8 cellular contexts compared by ENCODE assay signal in genomic region chr6:159977242-159978214, GRCh38. TPM values are rescaled to one million over a fixed set of nuclear protein-coding genes. Genes with fewer than 3 reads are reported as not detected.
A peak's percentile ranks its signal among the peaks of the same experiment; 100 is the strongest.
DNase-seq lines count a peak whose midpoint lies in the region; ATAC-seq, FAIRE-seq and TF ChIP-seq lines count a peak whose summit lies in the region.

No MANE protein-coding gene starts in this region.

- CTCF ChIA-PET in activated naive CD4-positive, alpha-beta T cell treated with anti-CD3 and anti-CD28 coated beads, Interleukin-2, amount 10 ng/mL, durations not matched to agents 7 days and 5 days (lab: Charles Lee): interaction anchor here (0.7 to 1.2 kb wide), 2 partner anchors 9 to 37 kb away, joined by 3 read pairs; no protein-coding TSS in a partner anchor
- CTCF ChIA-PET in HepG2 (lab: Yijun Ruan, JAX; ENCODE audit: low intra/inter-chr PET ratio, low total read pairs): no interaction called here

- BruUV-seq in HepG2 (replicated peaks; lab: Mats Ljungman, UMichigan): no TSS peak

- 92% methylated on average over 20 of the region's 20 CpGs for WGBS in HepG2 (ENCODE audit: low lambda C conversion rate)
- 64 to 69% methylated on average over 19 to 20 of the region's 20 CpGs for WGBS in upper lobe of left lung, 2 donors

- in situ Hi-C loops in HepG2 (cut with HindIII; ENCODE audit: extremely low pct_ligation_motif_present, low pct_unique_long_range_greater_than_20kb): loop anchor here (10.0 kb wide), 1 partner anchor 283 kb away; the partner anchor contains the start of gene SOD2

- intact Hi-C loops in HepG2 (cut with micrococcal nuclease; ENCODE audit: unreplicated experiment): loop anchor here (2.0 kb wide), 1 partner anchor 15 kb away; no protein-coding TSS in a partner anchor

- H3K4me1 ChIP-seq in HepG2 (ENCODE audit: insufficient read depth, low read length) (peaks cover 87% of the 10 kb centered on the region), upper lobe of left lung (peaks cover 70 to 78% (median 75%) of the 10 kb centered on the region in 4 donors)

- ATAC-seq in HepG2 (no peak), upper lobe of left lung (ENCODE audit: low FRiP score in 2 of 2) (peak in 1 of 2 donors; percentile 43), HG02798 (IDR thresholded peaks at IDR 0.05; ENCODE audit: poor library complexity, unreplicated experiment) (no peak), HG03280 (IDR thresholded peaks at IDR 0.05; ENCODE audit: unreplicated experiment) (no peak)

- DNase-seq in activated naive CD4-positive, alpha-beta T cell treated with anti-CD3 and anti-CD28 coated beads, Interleukin-2, amount 10 ng/mL, durations not matched to agents 7 days and 5 days: no peak
- no peak for DNase-seq in activated naive CD4-positive, alpha-beta T cell (lab: John Stamatoyannopoulos, UW)
- DNase-seq in cardiac fibroblast (ENCODE audit: low read depth in 2 of 2) (peak; percentile 74 to 79), HepG2 (ENCODE audit: low spot score) (no peak), upper lobe of left lung (peak in 1 of 2 donors; percentile 61), OCI-M2 (lab: John Stamatoyannopoulos, UW; ENCODE audit: unreplicated experiment) (no peak)

- peaks cover 15% of the 10 kb centered on the region for H3K36me3 Mint-ChIP-seq in activated naive CD4-positive, alpha-beta T cell treated with anti-CD3 and anti-CD28 coated beads, Interleukin-2, amount 10 ng/mL, durations not matched to agents 7 days and 5 days

- H3K9me3 ChIP-seq in HepG2 (ENCODE audit: low read length) (no peaks in the 10 kb centered on the region), upper lobe of left lung (no peaks in the 10 kb centered on the region)

- H3K4me3 ChIP-seq in cardiac fibroblast (replicated peaks in 1 of 2; ENCODE audit: low read depth in 2 of 2, low read length in 2 of 2) (no peak overlapping the region), HepG2 (replicated peaks in 1 of 3; ENCODE audit: insufficient read depth in 1 of 3, low read depth in 2 of 3, low read length in 3 of 3) (no peak overlapping the region), upper lobe of left lung (no peak overlapping the region)

- TF ChIP-seq EP300 in HepG2 (IDR thresholded peaks at IDR 0.05; ENCODE audit: low read depth in 2 of 2, low read length in 2 of 2): no peak
- no peak for TF ChIP-seq EP300 in HepG2 (CRISPR knock-in tag; IDR thresholded peaks at IDR 0.05; ENCODE audit: borderline replicate concordance)
- TF ChIP-seq EP300 in upper lobe of left lung (IDR thresholded peaks at IDR 0.05): no peak

- H3K27me3 Mint-ChIP-seq in activated naive CD4-positive, alpha-beta T cell treated with anti-CD3 and anti-CD28 coated beads, Interleukin-2, amount 10 ng/mL, durations not matched to agents 7 days and 5 days: no peaks in the 10 kb centered on the region

- H3K9me3 Mint-ChIP-seq in activated naive CD4-positive, alpha-beta T cell treated with anti-CD3 and anti-CD28 coated beads, Interleukin-2, amount 10 ng/mL, durations not matched to agents 7 days and 5 days: no peaks in the 10 kb centered on the region

- peaks cover 94% of the 10 kb centered on the region for H3K4me1 Mint-ChIP-seq in activated naive CD4-positive, alpha-beta T cell treated with anti-CD3 and anti-CD28 coated beads, Interleukin-2, amount 10 ng/mL, durations not matched to agents 7 days and 5 days

- TF ChIP-seq POLR2A in HepG2 (IDR thresholded peaks at IDR 0.05; ENCODE audit: insufficient read depth in 1 of 2, low read depth in 2 of 2, low read length in 2 of 2) (no peak), upper lobe of left lung (IDR thresholded peaks at IDR 0.05) (no peak)

- no peak overlapping the region for H3K4me3 Mint-ChIP-seq in activated naive CD4-positive, alpha-beta T cell treated with anti-CD3 and anti-CD28 coated beads, Interleukin-2, amount 10 ng/mL, durations not matched to agents 7 days and 5 days

- H3K36me3 ChIP-seq in HepG2 (replicated peaks in 1 of 2; ENCODE audit: control insufficient read depth in 1 of 2, insufficient read depth in 2 of 2, low read length in 2 of 2): peaks cover 0 to 5% of the 10 kb centered on the region in 2 experiments; a peak in 1 of 5 replicates
- no peaks in the 10 kb centered on the region for H3K36me3 ChIP-seq in upper lobe of left lung

- FAIRE-seq in HepG2 (lab: Jason Lieb, UNC): no peak

- POLR2A ChIA-PET in HepG2 (lab: Yijun Ruan, JAX): interaction anchor here (1.3 kb wide), 1 partner anchor 8 kb away, joined by 4 read pairs; no protein-coding TSS in a partner anchor

- H2AFZ ChIP-seq in HepG2 (ENCODE audit: low read length): no peak overlapping the region

- H3K27ac Mint-ChIP-seq in activated naive CD4-positive, alpha-beta T cell treated with anti-CD3 and anti-CD28 coated beads, Interleukin-2, amount 10 ng/mL, durations not matched to agents 7 days and 5 days: peak overlapping the region; percentile 88

- H3K79me2 ChIP-seq in HepG2 (ENCODE audit: insufficient read depth, low read length): peaks cover 96% of the 10 kb centered on the region

- peak overlapping the region; percentile 47; the same call in 1 of the 2 replicates for H3K9ac ChIP-seq in HepG2 (ENCODE audit: insufficient read depth, low read depth, low read length)

- TF ChIP-seq CTCF in cardiac fibroblast (IDR thresholded peaks at IDR 0.05; ENCODE audit: low read depth, low read length) (no peak), HepG2 (CRISPR knock-in tag; IDR thresholded peaks at IDR 0.05) (no peak), upper lobe of left lung (IDR thresholded peaks at IDR 0.05) (no peak)

- H3K27me3 ChIP-seq in HepG2 (ENCODE audit: control insufficient read depth in 1 of 2, insufficient read depth in 2 of 2, low read length in 2 of 2): no peaks in the 10 kb centered on the region
- no peaks in the 10 kb centered on the region for H3K27me3 ChIP-seq in upper lobe of left lung

- peaks cover 88% of the 10 kb centered on the region for H4K20me1 ChIP-seq in HepG2 (ENCODE audit: insufficient read depth, low read length)

- TF ChIP-seq RAD21 in HepG2 (CRISPR knock-in tag; IDR thresholded peaks at IDR 0.05): no peak

- peak overlapping the region; percentile 65; the same call in 1 of the 2 replicates for H3K4me2 ChIP-seq in HepG2 (ENCODE audit: low read depth, low read length)

- no peak overlapping the region for H3K27ac ChIP-seq in HepG2 (ENCODE audit: extremely low read length, insufficient read depth, low read length)
- peak overlapping the region; percentile 40 to 80 (median 70) for H3K27ac ChIP-seq in upper lobe of left lung

TF ChIP-seq in HepG2, 621 proteins besides CTCF, POLR2A, EP300 and RAD21:
- TF ChIP-seq, protein P1, sequence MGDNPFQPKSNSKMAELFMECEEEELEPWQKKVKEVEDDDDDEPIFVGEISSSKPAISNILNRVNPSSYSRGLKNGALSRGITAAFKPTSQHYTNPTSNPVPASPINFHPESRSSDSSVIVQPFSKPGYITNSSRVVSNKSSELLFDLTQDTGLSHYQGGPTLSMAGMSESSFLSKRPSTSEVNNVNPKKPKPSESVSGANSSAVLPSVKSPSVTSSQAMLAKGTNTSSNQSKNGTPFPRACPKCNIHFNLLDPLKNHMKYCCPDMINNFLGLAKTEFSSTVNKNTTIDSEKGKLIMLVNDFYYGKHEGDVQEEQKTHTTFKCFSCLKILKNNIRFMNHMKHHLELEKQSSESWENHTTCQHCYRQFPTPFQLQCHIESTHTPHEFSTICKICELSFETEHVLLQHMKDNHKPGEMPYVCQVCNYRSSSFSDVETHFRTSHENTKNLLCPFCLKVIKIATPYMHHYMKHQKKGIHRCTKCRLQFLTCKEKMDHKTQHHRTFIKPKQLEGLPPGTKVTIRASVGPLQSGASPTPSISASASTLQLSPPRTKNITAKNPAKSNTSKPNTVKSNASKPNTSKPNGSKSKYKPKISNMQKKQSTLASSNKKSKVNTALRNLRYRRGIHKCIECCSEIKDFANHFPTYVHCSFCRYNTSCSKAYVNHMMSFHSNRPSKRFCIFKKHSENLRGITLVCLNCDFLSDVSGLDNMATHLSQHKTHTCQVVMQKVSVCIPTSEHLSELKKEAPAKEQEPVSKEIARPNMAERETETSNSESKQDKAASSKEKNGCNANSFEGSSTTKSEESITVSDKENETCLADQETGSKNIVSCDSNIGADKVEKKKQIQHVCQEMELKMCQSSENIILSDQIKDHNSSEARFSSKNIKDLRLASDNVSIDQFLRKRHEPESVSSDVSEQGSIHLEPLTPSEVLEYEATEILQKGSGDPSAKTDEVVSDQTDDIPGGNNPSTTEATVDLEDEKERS (CRISPR knock-in tag; IDR thresholded peaks at IDR 0.05): no peak
- TF ChIP-seq FOXC1 (CRISPR knock-in tag; IDR thresholded peaks at IDR 0.05; ENCODE audit: borderline replicate concordance): peak; percentile 37; the same call in 1 of the 2 replicates

RNA-seq across cellular contexts. Expression of gene IGF2R, which starts 8.6 kb away (rescaled TPM):
- total RNA-seq in HepG2 (2016; rRNA removed; fragmentation: Illumina TruSeq; extraction: Trizol) (44.8 and 70.0 TPM in 2 replicates), upper lobe of left lung (100 to 1,000 TPM; 103 to 150 (median 128) TPM)
- total RNA-seq in HepG2 (2016; cell fraction: cytosol; rRNA removed; fragmentation: Illumina TruSeq; extraction: Trizol; ENCODE audit: low read depth): 11.8 and 13.5 TPM in 2 replicates
- total RNA-seq in HepG2 (2016; cell fraction: insoluble cytoplasmic fraction; rRNA removed; fragmentation: Illumina TruSeq; extraction: Trizol): 36.8 and 73.6 TPM in 2 replicates
- total RNA-seq in HepG2 (2016; cell fraction: membrane; rRNA removed; fragmentation: Illumina TruSeq; extraction: Trizol): 11.5 and 15.2 TPM in 2 replicates
- total RNA-seq in HepG2 (2016; cell fraction: nucleus; rRNA removed; fragmentation: Illumina TruSeq; extraction: Trizol): 129 and 155 TPM in 2 replicates
- polyA plus RNA-seq in HepG2 (2011; rRNA removed): 38.3 and 54.8 TPM in 2 replicates
- 32.3 and 42.3 TPM in 2 replicates for polyA plus RNA-seq in HepG2 (2011; cell fraction: cytosol; rRNA removed)
- 77.8 and 83.2 TPM in 2 replicates for polyA plus RNA-seq in HepG2 (2011; cell fraction: nucleus; rRNA removed)
- 98.1 and 112 TPM in 2 replicates for polyA plus RNA-seq in HepG2 (2012)
- polyA plus RNA-seq in HepG2 (2016; cell fraction: cytosol; fragmentation: Illumina TruSeq; extraction: Trizol; ENCODE audit: low read depth): 1.3 and 1.8 TPM in 2 replicates
- 22.6 and 26.7 TPM in 2 replicates for polyA plus RNA-seq in HepG2 (2016; cell fraction: insoluble cytoplasmic fraction; fragmentation: Illumina TruSeq; extraction: Trizol; ENCODE audit: low read depth)
- polyA plus RNA-seq in HepG2 (2016; cell fraction: membrane; fragmentation: Illumina TruSeq; extraction: Trizol; ENCODE audit: low read depth): 1.8 and 3.1 TPM in 2 replicates
- 85.6 and 90.1 TPM in 2 replicates for polyA plus RNA-seq in HepG2 (2016; cell fraction: nucleus; fragmentation: Illumina TruSeq; extraction: Trizol; ENCODE audit: insufficient read depth, low read depth)
- 33.0 and 141 TPM in 2 replicates for polyA minus RNA-seq in HepG2 (2011; rRNA and poly(A)+ RNA removed; ENCODE audit: low replicate concordance)
- polyA minus RNA-seq in HepG2 (2011; cell fraction: cytosol; rRNA and poly(A)+ RNA removed): 119 and 184 TPM in 2 replicates
- 265 and 283 TPM in 2 replicates for polyA minus RNA-seq in HepG2 (2011; cell fraction: nucleus; rRNA and poly(A)+ RNA removed)

Comparison
In these comparisons a context has a peak if more than half of its experiments do, and no peak if none do; other contexts are left out.
1. DNase-seq: peak in cardiac fibroblast (2 of 2); none in activated naive CD4-positive, alpha-beta T cell treated with anti-CD3 and anti-CD28 coated beads, Interleukin-2, amount 10 ng/mL, durations not matched to agents 7 days and 5 days (single experiment), activated naive CD4-positive, alpha-beta T cell (0 of 4), HepG2 (single experiment) and OCI-M2 (single experiment).